8 cellular contexts compared by ENCODE assay signal in the genomic region with DNA sequence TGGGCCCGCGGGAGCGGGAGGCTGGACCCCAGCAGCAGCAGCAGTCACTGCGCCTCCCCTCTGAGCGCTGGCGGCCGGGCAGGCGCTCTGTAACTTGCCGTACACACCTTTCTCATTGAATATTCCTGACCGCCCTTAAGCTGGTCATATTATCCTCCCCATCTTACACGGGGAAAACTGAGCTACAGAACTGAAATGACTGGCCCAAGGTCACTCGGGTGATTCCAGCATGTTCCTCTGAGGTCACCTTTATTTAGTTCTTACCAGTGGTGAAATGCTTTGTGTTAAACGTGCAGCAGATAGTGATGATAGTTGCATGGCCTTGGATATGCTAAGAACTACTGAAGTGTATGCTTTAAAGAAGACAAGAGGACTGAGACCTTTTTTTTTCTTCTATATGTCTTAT. TPM values are rescaled to one million over a fixed set of nuclear protein-coding genes. Genes with fewer than 3 reads are reported as not detected.
DNase-seq lines count a peak whose midpoint lies in the region; ATAC-seq and TF ChIP-seq lines count a peak whose summit lies in the region.

No MANE protein-coding gene starts in this region.

- peak; percentile 10 for ATAC-seq in GM21381 (IDR thresholded peaks at IDR 0.05; ENCODE audit: unreplicated experiment)

- H3K27me3 ChIP-seq in SJSA1 (replicated peaks) = no peaks in the 10 kb centered on the region

- DNase-seq in SJSA1 (ENCODE audit: low read depth in 1 of 2, low spot score in 2 of 2) (no peak), foreskin fibroblast (no peak), NCI-H1105 (lab: John Stamatoyannopoulos, UW) (no peak), GM13976 (ENCODE audit: low spot score) (no peak)
- no peak for DNase-seq in NK-92 treated with Interleukin-12 subunit alpha and Interleukin-12 subunit beta, amount 100 ng/mL, for 24 hours (lab: John Stamatoyannopoulos, UW)

- H3K4me1 ChIP-seq in SJSA1 (replicated peaks) = peaks cover 15% of the 10 kb centered on the region

- H3K27ac ChIP-seq in 22Rv1 (peak overlapping the region; percentile 73), SJSA1 (peak overlapping the region; percentile 74), skin epidermis (peak overlapping the region; percentile 79 to 98 (median 94))

- in situ Hi-C loops in GM13976 (cut with MboI; ENCODE audit: low sequenced_read_pairs, unreplicated experiment) = no loop called here

- H3K4me3 ChIP-seq in SJSA1 = peak overlapping the region; percentile 86
- H3K4me3 ChIP-seq in foreskin fibroblast (ENCODE audit: low read depth in 1 of 2, low read length in 2 of 2) = peak overlapping the region; percentile 84 to 94
- H3K4me3 ChIP-seq in skin epidermis = peak overlapping the region; percentile 64 to 93 (median 85)

- peaks cover 53% of the 10 kb centered on the region for H3K36me3 ChIP-seq in SJSA1

- TF ChIP-seq CTCF in 22Rv1 (IDR thresholded peaks at IDR 0.05) (no peak), foreskin fibroblast (IDR thresholded peaks at IDR 0.05; ENCODE audit: low read depth, low read length) (no peak), GM13976 (IDR thresholded peaks at IDR 0.05; ENCODE audit: borderline replicate concordance, control extremely low read depth, extremely low read depth, insufficient read depth, missing control alignments) (no peak)

- H3K9me3 ChIP-seq in SJSA1 (replicated peaks) = no peaks in the 10 kb centered on the region

RNA-seq across cellular contexts. Expression of gene UQCRQ, which starts 0.6 kb away (rescaled TPM):
- total RNA-seq in SJSA1 (2014; rRNA removed; shearing (Covaris generic)) = 330 and 440 TPM in 2 replicates

RNA-seq across cellular contexts. Expression of gene GDF9, which starts 0.8 kb away (rescaled TPM):
- 0.09 and 0.21 TPM in 2 replicates for total RNA-seq in SJSA1 (2014; rRNA removed; shearing (Covaris generic))

RNA-seq across cellular contexts. Expression of gene LEAP2, which starts 6.4 kb away (rescaled TPM):
- 0.37 and 5.5 TPM in 2 replicates for total RNA-seq in SJSA1 (2014; rRNA removed; shearing (Covaris generic))

RNA-seq across cellular contexts. Expression of gene SHROOM1, which starts 36.6 kb away (rescaled TPM):
- total RNA-seq in SJSA1 (2014; rRNA removed; shearing (Covaris generic)) = 24.1 and 31.2 TPM in 2 replicates

RNA-seq across cellular contexts. Expression of gene SOWAHA, which starts 53.9 kb away (rescaled TPM):
- not detected in 2 replicates for total RNA-seq in SJSA1 (2014; rRNA removed; shearing (Covaris generic))
